Comparison of ENCODE assay signal across 11 cellular contexts in the genomic region with DNA sequence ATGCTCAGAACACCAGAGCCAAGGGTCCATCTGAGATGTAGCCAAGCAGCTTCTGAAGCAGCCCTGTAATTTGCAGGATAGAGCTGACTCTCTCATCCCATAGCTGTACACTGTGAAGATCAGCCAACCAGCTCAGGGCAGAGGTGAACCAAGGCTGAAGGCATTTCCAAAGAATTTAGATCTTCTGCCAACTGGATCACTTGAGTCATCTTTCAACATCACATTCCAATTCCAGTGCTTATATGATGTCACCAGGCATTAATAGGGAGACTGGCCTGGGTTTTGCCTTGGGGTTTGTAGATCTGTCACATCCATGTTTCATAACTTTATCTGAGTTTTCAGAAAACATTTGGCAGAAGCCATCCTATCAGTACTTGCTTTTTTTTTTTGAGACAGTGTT.
DNase-seq lines count a peak whose midpoint lies in the region; ATAC-seq and TF ChIP-seq lines count a peak whose summit lies in the region.
"Had no signal": no experiment of that assay in that cellular context is flagged by ENCODE, and none has a peak within 500 bp of the region (broad histone marks: within the 10 kb centered on the region; RNA-seq: fewer than 3 reads in every experiment).

No MANE protein-coding gene starts in this region.

- intact Hi-C loops in ovary (cut with DNase I): no loop called here

- no peak for TF ChIP-seq POLR2A in ovary (IDR thresholded peaks at IDR 0.05)

- H3K4me3 ChIP-seq in astrocyte of the spinal cord (ENCODE audit: low read depth, low read length): no peak overlapping the region
- H3K4me3 ChIP-seq in thoracic aorta: no peak overlapping the region
- no peak overlapping the region for H3K4me3 ChIP-seq in ovary

- TF ChIP-seq CTCF in astrocyte of the spinal cord (IDR thresholded peaks at IDR 0.05; ENCODE audit: low read depth, low read length) (no peak), thoracic aorta (IDR thresholded peaks at IDR 0.05) (no peak), ovary (IDR thresholded peaks at IDR 0.05) (no peak)

- ATAC-seq in thoracic aorta (ENCODE audit: insufficient number of reproducible peaks, low FRiP score, low read depth): peak; percentile 52
- ATAC-seq: activated CD8-positive, alpha-beta T cell treated with anti-CD3 and anti-CD28 coated beads for 36 hours had no signal

- in situ Hi-C loops in astrocyte of the spinal cord (cut with HindIII; ENCODE audit: low sequenced_read_pairs): no loop called here

- H3K36me3 ChIP-seq in thoracic aorta: no peaks in the 10 kb centered on the region
- H3K36me3 ChIP-seq in ovary: no peaks in the 10 kb centered on the region

- H3K27ac ChIP-seq in thoracic aorta (no peak overlapping the region), ovary (no peak overlapping the region)

- H3K4me1 ChIP-seq in thoracic aorta (ENCODE audit: control insufficient read depth in 1 of 2, low read depth in 2 of 2): no peaks in the 10 kb centered on the region
- H3K4me1 ChIP-seq in ovary (ENCODE audit: insufficient read depth): no peaks in the 10 kb centered on the region

- no peaks in the 10 kb centered on the region for H3K27me3 ChIP-seq in thoracic aorta (replicated peaks; ENCODE audit: insufficient read depth)
- H3K27me3 ChIP-seq in ovary: no peaks in the 10 kb centered on the region

- no peak for TF ChIP-seq EP300 in ovary (IDR thresholded peaks at IDR 0.05)

- no peaks in the 10 kb centered on the region for H3K9me3 ChIP-seq in thoracic aorta
- H3K9me3 ChIP-seq in ovary: no peaks in the 10 kb centered on the region

- peak; percentile 97 for DNase-seq in HS-27A (ENCODE audit: low read depth)
- DNase-seq in astrocyte of the spinal cord (ENCODE audit: low read depth, low spot score): peak; percentile 80
- peak; percentile 80 for DNase-seq in hepatic stellate cell (ENCODE audit: low spot score)
- DNase-seq in thoracic aorta (ENCODE audit: low spot score): no peak
- no peak for DNase-seq in COLO829 (ENCODE audit: low spot score)
- no peak for DNase-seq in nucleus accumbens (lab: John Stamatoyannopoulos, UW)
- no peak for DNase-seq in ovary
- DNase-seq: activated CD8-positive, alpha-beta T cell treated with anti-CD3 and anti-CD28 coated beads for 36 hours; hypothalamus; NCI-H1105; SHP77 treated with DMSO at 0.1 percent for 48 hours had no signal

Comparison
In these comparisons a context has a peak if more than half of its experiments do, and no peak if none do; other contexts are left out.
1. DNase-seq: peak in HS-27A (single experiment), astrocyte of the spinal cord (single experiment) and hepatic stellate cell (single experiment); none in thoracic aorta (single experiment), COLO829 (single experiment), nucleus accumbens (0 of 56) and ovary (0 of 5).